27 cellular contexts compared by ENCODE assay signal in genomic region chr1:244006381-244006901, GRCh38.
"Had no signal": no experiment of that assay in that cellular context is flagged by ENCODE, and none has a peak within 500 bp of the region (broad histone marks: within the 10 kb centered on the region; RNA-seq: fewer than 3 reads in every experiment).

No MANE protein-coding gene starts in this region.

- H3K27ac ChIP-seq: stomach, suprapubic skin, testis, thoracic aorta, thyroid gland, tibial artery, tibial nerve, transverse colon, upper lobe of left lung, upper lobe of right lung, uterus, vagina had no signal

- H3K36me3 ChIP-seq: stomach, suprapubic skin, thoracic aorta, thyroid gland, tibial artery, tibial nerve, transverse colon, upper lobe of left lung, upper lobe of right lung, uterus, vagina had no signal

- H3K4me1 ChIP-seq: stomach, suprapubic skin, testis, thyroid gland, transverse colon, upper lobe of left lung, upper lobe of right lung, uterus had no signal

- FAIRE-seq: urothelium cell line had no signal

- H3K9me3 ChIP-seq: stomach, suprapubic skin, testis, thoracic aorta, thyroid gland, tibial artery, tibial nerve, transverse colon, upper lobe of left lung, upper lobe of right lung, uterus, vagina had no signal

- H3K4me3 ChIP-seq: stomach, suprapubic skin, testis, thoracic aorta, thyroid gland, tibial artery, tibial nerve, transverse colon, upper lobe of left lung, upper lobe of right lung, uterus, vagina had no signal

- ATAC-seq: stimulated activated effector memory CD8-positive, alpha-beta T cell treated with anti-CD3 and anti-CD28 coated beads, Interleukin-12 subunit alpha, Interleukin-12 subunit beta, amount 100 ng/mL, for 72 hours; stimulated activated memory B cell treated with anti-CD40 and anti-IgM and Interleukin-4, amounts not matched to agents 10 μg/mL and 1 μg/mL and 100 μg/mL, for 72 hours; stimulated activated naive B cell treated with anti-CD40 and anti-IgM and Interleukin-4, amounts not matched to agents 10 μg/mL and 1 μg/mL and 100 μg/mL, for 72 hours; stimulated activated naive CD8-positive, alpha-beta T cell treated with anti-CD3 and anti-CD28 coated beads, Interleukin-15, amount 100 ng/mL, for 72 hours; stimulated activated naive CD8-positive, alpha-beta T cell treated with anti-CD3 and anti-CD28 coated beads, Interleukin-15, Interleukin-2, amounts not matched to agents 100 U/mL and 50 U/mL, for 24 hours; upper lobe of right lung had no signal

- H3K27me3 ChIP-seq: suprapubic skin, testis, thyroid gland, tibial artery, tibial nerve, transverse colon, upper lobe of left lung, uterus, vagina had no signal

- DNase-seq: stimulated activated CD4-positive, alpha-beta T cell treated with anti-CD3 and anti-CD28 coated beads, Interleukin-2, amount 100 ng/mL, for 48 hours; stimulated activated CD4-positive, alpha-beta T cell treated with anti-CD3 and anti-CD28 coated beads, Interleukin-4, amount 100 ng/mL, for 1 hour; stimulated activated CD4-positive, alpha-beta T cell treated with anti-CD3 and anti-CD28 coated beads, Interleukin-4, amount 100 ng/mL, for 24 hours; stimulated activated CD4-positive, alpha-beta T cell treated with anti-CD3 and anti-CD28 coated beads, Interleukin-4, amount 100 ng/mL, for 4 hours; stimulated activated CD8-positive, alpha-beta memory T cell treated with anti-CD3 and anti-CD28 coated beads, Interleukin-4, amount 100 ng/mL, for 48 hours; stimulated activated naive B cell treated with anti-CD40 and anti-IgM and Interleukin-4, amounts not matched to agents 10 μg/mL and 1 μg/mL and 100 μg/mL, for 72 hours; stimulated activated naive CD4-positive, alpha-beta T cell; stimulated activated naive CD4-positive, alpha-beta T cell treated with Interleukin-2 at 50 U/mL for 16 hours; stimulated activated naive CD8-positive, alpha-beta T cell treated with anti-CD3 and anti-CD28 coated beads, Interleukin-15, amount 100 ng/mL, for 72 hours; stimulated activated naive CD8-positive, alpha-beta T cell treated with anti-CD3 and anti-CD28 coated beads, Interleukin-15, Interleukin-2, amounts not matched to agents 100 U/mL and 50 U/mL, for 24 hours; stomach; substantia nigra; testis; thyroid gland; tibial artery; transverse colon; trophoblast cell; upper lobe of left lung; upper lobe of right lung; uterus had no signal
